21 cellular contexts compared by ENCODE assay signal in genomic region chr4:124449881-124450280, GRCh38.
"Had no signal": no experiment of that assay in that cellular context is flagged by ENCODE, and none has a peak within 500 bp of the region (broad histone marks: within the 10 kb centered on the region; RNA-seq: fewer than 3 reads in every experiment).

No MANE protein-coding gene starts in this region.

- H3K27ac ChIP-seq: colonic mucosa, gastroesophageal sphincter, left ventricle myocardium inferior, lower lobe of right lung, ovary, right atrium auricular region, sigmoid colon, stomach, thoracic aorta, transverse colon had no signal

- H3K9me3 ChIP-seq: colonic mucosa, gastroesophageal sphincter, left ventricle myocardium inferior, lower lobe of right lung, ovary, right atrium auricular region, sigmoid colon, thoracic aorta, transverse colon had no signal

- ATAC-seq: gastroesophageal sphincter; lower lobe of right lung; natural killer cell treated with Interleukin-12 subunit alpha and Interleukin-12 subunit beta and Interleukin-15 and Interleukin-18, amount 100 ng/mL, for 72 hours had no signal

- DNase-seq: colonic mucosa; dermis blood vessel endothelial cell; glutamatergic neuron; immature natural killer cell; left ventricle myocardium inferior; lower lobe of right lung; midbrain; nucleus accumbens; ovary; sigmoid colon; stimulated activated CD4-positive, alpha-beta T cell treated with anti-CD3 and anti-CD28 coated beads, Interleukin-12 subunit alpha, Interleukin-12 subunit beta, amount 100 ng/mL, for 4 hours; stimulated activated naive CD4-positive, alpha-beta T cell; stomach; substantia nigra; transverse colon had no signal

- H3K9ac ChIP-seq: neural progenitor cell had no signal

- H3K4me3 ChIP-seq: colonic mucosa, gastroesophageal sphincter, left ventricle myocardium inferior, lower lobe of right lung, neural progenitor cell, ovary, right atrium auricular region, sigmoid colon, skin epidermis, stomach, thoracic aorta, transverse colon had no signal

- H3K36me3 ChIP-seq: colonic mucosa, gastroesophageal sphincter, left ventricle myocardium inferior, lower lobe of right lung, neural progenitor cell, ovary, right atrium auricular region, sigmoid colon, stomach, thoracic aorta, transverse colon had no signal

- H3K4me1 ChIP-seq: colonic mucosa, gastroesophageal sphincter, left ventricle myocardium inferior, lower lobe of right lung, right atrium auricular region, sigmoid colon, stomach, transverse colon had no signal

- H3K27me3 ChIP-seq: colonic mucosa, gastroesophageal sphincter, neural progenitor cell, ovary, right atrium auricular region, sigmoid colon, stomach, transverse colon had no signal
